In the genomic region with DNA sequence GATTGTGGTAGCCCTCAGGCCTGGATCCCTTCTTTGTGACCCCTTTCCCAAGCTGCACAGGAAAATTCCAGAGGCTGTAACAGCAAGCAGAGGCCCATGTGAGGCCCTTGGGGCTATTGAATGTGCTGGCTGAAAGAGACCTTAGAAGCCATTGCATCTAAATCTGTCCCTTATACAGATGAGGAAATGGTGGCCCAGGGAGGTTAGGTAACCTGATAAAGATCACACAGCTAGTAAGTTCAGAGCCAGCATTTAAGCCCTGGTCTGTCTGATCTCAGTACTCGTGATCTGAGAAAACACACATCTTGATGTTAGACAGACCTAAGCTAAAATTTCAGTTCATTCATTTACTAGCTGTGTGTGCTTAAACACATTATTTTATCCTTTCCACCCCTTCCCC, we compare ENCODE assay signal across 14 cellular contexts.
DNase-seq lines count a peak whose midpoint lies in the region; ATAC-seq and TF ChIP-seq lines count a peak whose summit lies in the region.
"Had no signal": no experiment of that assay in that cellular context is flagged by ENCODE, and none has a peak within 500 bp of the region (broad histone marks: within the 10 kb centered on the region; RNA-seq: fewer than 3 reads in every experiment).

No MANE protein-coding gene starts in this region.

- no peak for ATAC-seq in natural killer cell treated with Interleukin-12 subunit alpha and Interleukin-12 subunit beta and Interleukin-15 and Interleukin-18, amount 100 ng/mL, for 72 hours
- ATAC-seq in activated CD8-positive, alpha-beta memory T cell treated with anti-CD3 and anti-CD28 coated beads, Interleukin-2, amount 10 ng/mL, durations not matched to agents 7 days and 5 days: no peak
- ATAC-seq: HCT116 had no signal

- peak overlapping the region in 3 of 4 donors; percentile 21 to 79 (median 50) for H3K27ac ChIP-seq in esophagus squamous epithelium
- H3K27ac ChIP-seq in SJCRH30: no peak overlapping the region
- H3K27ac ChIP-seq: BLaER1 treated with 17β-estradiol and CSF1 and Interleukin-3, amounts not matched to agents 10 nM and 100 nM had no signal

- H3K9me3 ChIP-seq in esophagus squamous epithelium: no peaks in the 10 kb centered on the region
- no peaks in the 10 kb centered on the region for H3K9me3 ChIP-seq in SJCRH30 (replicated peaks)
- H3K9me3 ChIP-seq: BLaER1 treated with 17β-estradiol and CSF1 and Interleukin-3, amounts not matched to agents 10 nM and 100 nM had no signal

- peaks cover 13% of the 10 kb centered on the region for H3K36me3 Mint-ChIP-seq in natural killer cell treated with Interleukin-12 subunit alpha and Interleukin-12 subunit beta and Interleukin-15 and Interleukin-18, amount 100 ng/mL, for 72 hours
- no peaks in the 10 kb centered on the region for H3K36me3 Mint-ChIP-seq in type B pancreatic cell
- H3K36me3 Mint-ChIP-seq in activated CD8-positive, alpha-beta memory T cell treated with anti-CD3 and anti-CD28 coated beads, Interleukin-2, amount 10 ng/mL, durations not matched to agents 7 days and 5 days: no peaks in the 10 kb centered on the region
- H3K36me3 Mint-ChIP-seq: CD4-positive, CD25-positive, alpha-beta regulatory T cell had no signal

- 85 to 88% methylated on average over 1 of the region's 1 CpG for WGBS in esophagus squamous epithelium, 2 donors

- TF ChIP-seq CTCF in esophagus squamous epithelium (IDR thresholded peaks at IDR 0.05) (no peak), type B pancreatic cell (conservative IDR thresholded peaks at IDR 0.05) (no peak)

- H3K4me1 ChIP-seq in esophagus squamous epithelium (peaks cover 4 to 80% (median 8%) of the 10 kb centered on the region in 3 donors), SJCRH30 (no peaks in the 10 kb centered on the region)

- intact Hi-C loops in esophagus squamous epithelium (cut with DNase I): no loop called here

- DNase-seq in GF-D8 (lab: John Stamatoyannopoulos, UW) (peak; percentile 58), esophagus squamous epithelium (lab: John Stamatoyannopoulos, UW) (no peak), type B pancreatic cell (ENCODE audit: extremely low spot score, unreplicated experiment) (no peak), SJCRH30 (no peak), NCI-H2107 treated with DMSO at 0.1 percent for 48 hours (lab: John Stamatoyannopoulos, UW; ENCODE audit: unreplicated experiment) (no peak)
- DNase-seq in natural killer cell treated with Interleukin-12 subunit alpha and Interleukin-12 subunit beta and Interleukin-15 and Interleukin-18, amount 100 ng/mL, for 72 hours (ENCODE audit: low spot score): no peak
- no peak for DNase-seq in activated CD8-positive, alpha-beta memory T cell treated with anti-CD3 and anti-CD28 coated beads, Interleukin-2, amount 10 ng/mL, durations not matched to agents 7 days and 5 days
- DNase-seq: ACHN; Calu3; CD4-positive, CD25-positive, alpha-beta regulatory T cell; DMS 273 treated with DMSO at 0.1 percent for 48 hours had no signal

- H3K27ac Mint-ChIP-seq in natural killer cell treated with Interleukin-12 subunit alpha and Interleukin-12 subunit beta and Interleukin-15 and Interleukin-18, amount 100 ng/mL, for 72 hours: peak overlapping the region; percentile 81 to 85
- H3K27ac Mint-ChIP-seq in type B pancreatic cell: peak overlapping the region; percentile 69
- H3K27ac Mint-ChIP-seq in activated CD8-positive, alpha-beta memory T cell treated with anti-CD3 and anti-CD28 coated beads, Interleukin-2, amount 10 ng/mL, durations not matched to agents 7 days and 5 days: no peak overlapping the region
- H3K27ac Mint-ChIP-seq: CD4-positive, CD25-positive, alpha-beta regulatory T cell had no signal

- no peak for TF ChIP-seq POLR2A in esophagus squamous epithelium (IDR thresholded peaks at IDR 0.05)

- H3K27me3 ChIP-seq in esophagus squamous epithelium (peaks cover 0 to 10% (median 0%) of the 10 kb centered on the region in 4 donors), SJCRH30 (no peaks in the 10 kb centered on the region)
- H3K27me3 ChIP-seq: BLaER1 treated with 17β-estradiol and CSF1 and Interleukin-3, amounts not matched to agents 10 nM and 100 nM had no signal

- no peaks in the 10 kb centered on the region for H3K27me3 Mint-ChIP-seq in natural killer cell treated with Interleukin-12 subunit alpha and Interleukin-12 subunit beta and Interleukin-15 and Interleukin-18, amount 100 ng/mL, for 72 hours
- H3K27me3 Mint-ChIP-seq in type B pancreatic cell: peaks cover 14% of the 10 kb centered on the region
- H3K27me3 Mint-ChIP-seq in activated CD8-positive, alpha-beta memory T cell treated with anti-CD3 and anti-CD28 coated beads, Interleukin-2, amount 10 ng/mL, durations not matched to agents 7 days and 5 days: peaks cover 12% of the 10 kb centered on the region

- H3K9me3 Mint-ChIP-seq in natural killer cell treated with Interleukin-12 subunit alpha and Interleukin-12 subunit beta and Interleukin-15 and Interleukin-18, amount 100 ng/mL, for 72 hours: peaks cover 3% of the 10 kb centered on the region
- no peaks in the 10 kb centered on the region for H3K9me3 Mint-ChIP-seq in type B pancreatic cell
- H3K9me3 Mint-ChIP-seq in activated CD8-positive, alpha-beta memory T cell treated with anti-CD3 and anti-CD28 coated beads, Interleukin-2, amount 10 ng/mL, durations not matched to agents 7 days and 5 days (ENCODE audit: low read depth): no peaks in the 10 kb centered on the region

- H3K4me3 Mint-ChIP-seq in natural killer cell treated with Interleukin-12 subunit alpha and Interleukin-12 subunit beta and Interleukin-15 and Interleukin-18, amount 100 ng/mL, for 72 hours: peak overlapping the region; percentile 52
- no peak overlapping the region for H3K4me3 Mint-ChIP-seq in type B pancreatic cell
- H3K4me3 Mint-ChIP-seq in activated CD8-positive, alpha-beta memory T cell treated with anti-CD3 and anti-CD28 coated beads, Interleukin-2, amount 10 ng/mL, durations not matched to agents 7 days and 5 days: no peak overlapping the region
- H3K4me3 Mint-ChIP-seq: CD4-positive, CD25-positive, alpha-beta regulatory T cell had no signal

- CTCF ChIA-PET in activated CD8-positive, alpha-beta memory T cell treated with anti-CD3 and anti-CD28 coated beads, Interleukin-2, amount 10 ng/mL, durations not matched to agents 7 days and 5 days (lab: Charles Lee): no interaction called here

- no peaks in the 10 kb centered on the region for H3K36me3 ChIP-seq in esophagus squamous epithelium
- no peaks in the 10 kb centered on the region for H3K36me3 ChIP-seq in SJCRH30
- H3K36me3 ChIP-seq: BLaER1 treated with 17β-estradiol and CSF1 and Interleukin-3, amounts not matched to agents 10 nM and 100 nM had no signal

- no peak overlapping the region for H3K4me3 ChIP-seq in esophagus squamous epithelium
- H3K4me3 ChIP-seq in SJCRH30: no peak overlapping the region
- H3K4me3 ChIP-seq: BLaER1 treated with 17β-estradiol and CSF1 and Interleukin-3, amounts not matched to agents 10 nM and 100 nM; GM12878 had no signal

- H3K4me1 Mint-ChIP-seq in natural killer cell treated with Interleukin-12 subunit alpha and Interleukin-12 subunit beta and Interleukin-15 and Interleukin-18, amount 100 ng/mL, for 72 hours (ENCODE audit: low read depth in 2 of 2): peaks cover 55 to 63% of the 10 kb centered on the region in 2 donors
- H3K4me1 Mint-ChIP-seq in type B pancreatic cell (ENCODE audit: unreplicated experiment): peaks cover 35% of the 10 kb centered on the region
- H3K4me1 Mint-ChIP-seq in activated CD8-positive, alpha-beta memory T cell treated with anti-CD3 and anti-CD28 coated beads, Interleukin-2, amount 10 ng/mL, durations not matched to agents 7 days and 5 days: no peaks in the 10 kb centered on the region
- H3K4me1 Mint-ChIP-seq: CD4-positive, CD25-positive, alpha-beta regulatory T cell had no signal
